ENCODE assay signal across 35 cellular contexts in the genomic region with DNA sequence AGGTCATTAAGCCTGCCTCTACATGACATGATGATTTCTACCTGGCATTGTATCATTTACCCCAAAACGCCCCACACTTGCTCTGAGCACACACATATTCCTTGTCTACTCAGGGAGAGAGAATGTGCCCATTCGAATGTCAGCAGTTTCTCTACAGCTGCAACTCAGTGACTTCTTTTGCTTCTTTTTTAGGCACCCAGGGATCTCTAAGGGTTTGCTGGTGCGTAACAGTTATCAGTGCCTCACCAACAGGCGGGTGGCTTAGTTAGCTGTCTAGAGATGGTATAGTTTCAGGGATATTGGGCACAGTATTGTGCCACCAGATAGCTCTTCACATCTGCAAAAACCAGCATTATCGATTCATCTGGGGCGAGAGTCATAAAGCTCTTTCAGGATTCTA.
"Had no signal": no experiment of that assay in that cellular context is flagged by ENCODE, and none has a peak within 500 bp of the region (broad histone marks: within the 10 kb centered on the region; RNA-seq: fewer than 3 reads in every experiment).

No MANE protein-coding gene starts in this region.

- H3K4me3 ChIP-seq: MG63 had no signal

- H3K27ac ChIP-seq: KMS-11 had no signal

- H3K36me3 ChIP-seq: MG63 had no signal

- DNase-seq: Kasumi-1, KG1, MG63, MM.1S, MV-4-11, NCI-H1048, NCI-H1092, NCI-H1092 treated with DMSO at 0.1 percent for 48 hours, NCI-H1105, NCI-H1105 treated with DMSO at 0.1 percent for 48 hours, NCI-H1417, NCI-H1417 treated with DMSO at 0.1 percent for 48 hours, NCI-H1436, NCI-H1436 treated with DMSO at 0.1 percent for 48 hours, NCI-H146, NCI-H1694, NCI-H1694 treated with DMSO at 0.1 percent for 48 hours, NCI-H187, NCI-H187 treated with DMSO at 0.1 percent for 48 hours, NCI-H1930, NCI-H2029, NCI-H2029 treated with DMSO at 0.1 percent for 48 hours, NCI-H2081, NCI-H2081 treated with DMSO at 0.1 percent for 48 hours, NCI-H2107, NCI-H2171, NCI-H2171 treated with DMSO at 0.1 percent for 48 hours, NCI-H2227 treated with DMSO at 0.1 percent for 48 hours, NCI-H226, NCI-H345, NCI-H446, NCI-H446 treated with DMSO at 0.1 percent for 48 hours, NCI-H510A, NCI-H510A treated with DMSO at 0.1 percent for 48 hours had no signal

- H3K9me3 ChIP-seq: MG63 had no signal

- H3K9ac ChIP-seq: KMS-11 had no signal

- H3K4me2 ChIP-seq: KMS-11 had no signal

- H3K27me3 ChIP-seq: MG63 had no signal
